ENCODE assay signal across 19 cellular contexts in genomic region chr3:126008219-126008618, GRCh38. TPM values are rescaled to one million over a fixed set of nuclear protein-coding genes. Genes with fewer than 3 reads are reported as not detected.
"Had no signal": no experiment of that assay in that cellular context is flagged by ENCODE, and none has a peak within 500 bp of the region (broad histone marks: within the 10 kb centered on the region; RNA-seq: fewer than 3 reads in every experiment).

No MANE protein-coding gene starts in this region.

- H3K4me3 ChIP-seq: right lobe of liver, skin epidermis, transverse colon had no signal

- H3K9me3 Mint-ChIP-seq: activated CD4-positive, alpha-beta memory T cell treated with anti-CD3 and anti-CD28 coated beads, Interleukin-2, amount 10 ng/mL, durations not matched to agents 7 days and 5 days; activated naive CD4-positive, alpha-beta T cell treated with anti-CD3 and anti-CD28 coated beads, Interleukin-2, amount 50 U/mL, for 72 hours; dendritic cell treated with granulocyte-macrophage colony-stimulating factor and Interleukin-4, amounts not matched to agents 40 ng/mL and 50 ng/mL, for 4 days; natural killer cell had no signal

- H3K4me3 Mint-ChIP-seq: activated CD4-positive, alpha-beta memory T cell treated with anti-CD3 and anti-CD28 coated beads, Interleukin-2, amount 10 ng/mL, durations not matched to agents 7 days and 5 days; dendritic cell treated with granulocyte-macrophage colony-stimulating factor and Interleukin-4, amounts not matched to agents 40 ng/mL and 50 ng/mL, for 4 days; natural killer cell had no signal

- H3K9ac ChIP-seq: SK-N-SH had no signal

- DNase-seq: activated CD4-positive, alpha-beta memory T cell treated with anti-CD3 and anti-CD28 coated beads, Interleukin-2, amount 10 ng/mL, durations not matched to agents 7 days and 5 days; activated CD4-positive, alpha-beta T cell treated with anti-CD3 and anti-CD28 coated beads for 48 hours; activated gamma-delta T cell treated with Interleukin-2 at 50 U/mL for 16 hours; amygdala; effector CD4-positive, alpha-beta T cell; foreskin keratinocyte; natural killer cell; nucleus accumbens; right lobe of liver; SK-N-SH; stimulated activated CD4-positive, alpha-beta T cell treated with anti-CD3 and anti-CD28 coated beads, Interleukin-1b, Interleukin-23, amount 100 ng/mL, for 48 hours; transverse colon had no signal

- H3K4me1 Mint-ChIP-seq: activated CD4-positive, alpha-beta memory T cell treated with anti-CD3 and anti-CD28 coated beads, Interleukin-2, amount 10 ng/mL, durations not matched to agents 7 days and 5 days; natural killer cell had no signal

- H3K27ac Mint-ChIP-seq: activated CD4-positive, alpha-beta memory T cell treated with anti-CD3 and anti-CD28 coated beads, Interleukin-2, amount 10 ng/mL, durations not matched to agents 7 days and 5 days; dendritic cell treated with granulocyte-macrophage colony-stimulating factor and Interleukin-4, amounts not matched to agents 40 ng/mL and 50 ng/mL, for 4 days; natural killer cell had no signal

- H3K4me2 ChIP-seq: SK-N-SH had no signal

- H3K27me3 ChIP-seq: foreskin keratinocyte, right lobe of liver, transverse colon had no signal

- H3K9me3 ChIP-seq: right lobe of liver, SK-N-SH, transverse colon had no signal

- H3K36me3 ChIP-seq: transverse colon had no signal

- ATAC-seq: foreskin keratinocyte, left lobe of liver, right lobe of liver had no signal

- H3K27me3 Mint-ChIP-seq: activated CD4-positive, alpha-beta memory T cell treated with anti-CD3 and anti-CD28 coated beads, Interleukin-2, amount 10 ng/mL, durations not matched to agents 7 days and 5 days; dendritic cell treated with granulocyte-macrophage colony-stimulating factor and Interleukin-4, amounts not matched to agents 40 ng/mL and 50 ng/mL, for 4 days had no signal

- H3K27ac ChIP-seq: foreskin keratinocyte, right lobe of liver, skin epidermis, transverse colon had no signal

- H3K4me1 ChIP-seq: right lobe of liver, transverse colon had no signal

RNA-seq across cellular contexts. Expression of gene ROPN1B, which starts 39.2 kb away (rescaled TPM):
- total RNA-seq: activated CD4-positive, alpha-beta memory T cell treated with anti-CD3 and anti-CD28 coated beads, Interleukin-2, amount 10 ng/mL, durations not matched to agents 7 days and 5 days; activated naive CD4-positive, alpha-beta T cell treated with anti-CD3 and anti-CD28 coated beads, Interleukin-2, amount 50 U/mL, for 72 hours; foreskin keratinocyte; kidney epithelial cell; lung microvascular endothelial cell; natural killer cell; T-helper 2 cell treated with Interferon-gamma antibody and Interleukin-4, amounts not matched to agents 100 ng/mL and 5 ng/mL, for 36 hours; transverse colon had no signal
- polyA plus RNA-seq: SK-N-SH had no signal
